28 cellular contexts compared by ENCODE assay signal in the genomic region with DNA sequence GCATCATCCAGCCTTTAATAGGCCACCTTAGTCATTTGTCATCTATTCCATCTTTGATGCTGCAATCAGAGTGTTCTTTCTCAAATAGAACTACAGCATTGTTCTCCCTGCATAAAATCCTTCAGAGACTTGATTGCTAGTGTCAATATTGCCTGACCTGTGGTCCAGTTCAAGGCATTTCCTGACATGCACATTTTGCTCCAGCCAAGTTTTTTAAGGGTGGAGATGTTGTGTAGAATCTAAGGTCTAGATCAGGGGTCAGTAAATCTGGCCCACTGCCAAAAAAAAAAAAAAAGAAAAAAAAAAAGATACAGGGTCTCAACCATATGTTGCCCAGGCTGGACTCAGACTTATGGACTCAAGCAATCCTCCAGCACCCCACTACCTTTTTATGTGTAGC.
"Had no signal": no experiment of that assay in that cellular context is flagged by ENCODE, and none has a peak within 500 bp of the region (broad histone marks: within the 10 kb centered on the region; RNA-seq: fewer than 3 reads in every experiment).

No MANE protein-coding gene starts in this region.

- H2AFZ ChIP-seq: PC-9 had no signal

- H3K27ac ChIP-seq: PC-9, RWPE1 had no signal

- H3K4me2 ChIP-seq: PC-9 had no signal

- H3K36me3 ChIP-seq: WERI-Rb-1 had no signal

- DNase-seq: activated CD4-positive, alpha-beta memory T cell treated with anti-CD3 and anti-CD28 coated beads, Interleukin-2, amount 10 ng/mL, durations not matched to agents 7 days and 5 days; activated CD4-positive, alpha-beta T cell treated with anti-CD3 and anti-CD28 coated beads for 1 hour; activated CD4-positive, alpha-beta T cell treated with anti-CD3 and anti-CD28 coated beads for 48 hours; activated CD4-positive, CD25-positive, alpha-beta regulatory T cell; activated CD8-positive, alpha-beta memory T cell treated with anti-CD3 and anti-CD28 coated beads for 24 hours; activated CD8-positive, alpha-beta memory T cell treated with anti-CD3 and anti-CD28 coated beads, Interleukin-2, amount 10 ng/mL, durations not matched to agents 7 days and 5 days; activated CD8-positive, alpha-beta memory T cell treated with anti-CD3 and anti-CD28 coated beads, Interleukin-2, amount 50 U/mL, for 48 hours; activated effector memory CD4-positive, alpha-beta T cell treated with Interleukin-2 at 50 U/mL for 16 hours; activated naive CD4-positive, alpha-beta T cell treated with anti-CD3 and anti-CD28 coated beads, Interleukin-2, amount 10 ng/mL, durations not matched to agents 7 days and 5 days; activated naive CD8-positive, alpha-beta T cell treated with anti-CD3 and anti-CD28 coated beads, Interleukin-2, amount 50 U/mL, for 24 hours; activated T-cell treated with anti-CD3 and anti-CD28 coated beads, Interleukin-2, amount 50 U/mL, for 48 hours; anterior cingulate cortex; central memory CD4-positive, alpha-beta T cell; NCI-H1105; NCI-H1417 treated with DMSO at 0.1 percent for 48 hours; NCI-H187 treated with DMSO at 0.1 percent for 48 hours; NCI-H2081; NCI-H345; NCI-H524 treated with DMSO at 0.1 percent for 48 hours; NK-92 treated with Interleukin-12 subunit alpha and Interleukin-12 subunit beta, amount 100 ng/mL, for 24 hours; SIG-M5; SW 1271; T-helper 1 cell; T-helper 2 cell; T-helper 9 cell had no signal

- H3K4me3 ChIP-seq: PC-9 had no signal
